In the genomic region with DNA sequence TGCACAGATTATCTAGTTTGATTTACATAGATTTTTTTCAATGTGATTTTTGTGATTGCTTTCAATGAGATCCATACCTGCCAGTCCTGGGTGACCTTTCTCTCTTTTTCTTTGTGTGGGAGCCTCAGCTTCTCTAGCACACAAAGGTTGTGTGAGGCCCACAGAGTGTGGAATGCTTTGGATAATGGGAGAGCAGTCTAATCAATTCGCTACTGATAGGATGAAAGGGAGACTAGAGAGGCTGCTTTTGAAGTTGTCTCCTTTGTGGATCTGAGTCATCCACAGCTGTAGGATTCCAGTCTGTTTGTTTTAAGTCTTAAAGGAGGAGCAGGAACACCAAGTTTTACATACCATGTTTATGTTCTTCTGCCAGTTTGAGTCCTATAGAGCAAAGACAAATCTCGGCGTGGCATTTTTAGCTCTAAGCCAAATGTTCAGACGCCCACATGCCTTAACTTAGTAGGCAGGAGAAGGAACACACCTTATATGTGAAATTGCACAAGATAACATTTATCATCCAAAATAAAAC, we compare ENCODE assay signal across 1 cellular context.
TF ChIP-seq lines count a peak whose summit lies in the region.

No MANE protein-coding gene starts in this region.

TF ChIP-seq in HepG2, 621 proteins besides CTCF, POLR2A, EP300 and RAD21 (continued from another document and continues in another):
- TF ChIP-seq, protein P1, sequence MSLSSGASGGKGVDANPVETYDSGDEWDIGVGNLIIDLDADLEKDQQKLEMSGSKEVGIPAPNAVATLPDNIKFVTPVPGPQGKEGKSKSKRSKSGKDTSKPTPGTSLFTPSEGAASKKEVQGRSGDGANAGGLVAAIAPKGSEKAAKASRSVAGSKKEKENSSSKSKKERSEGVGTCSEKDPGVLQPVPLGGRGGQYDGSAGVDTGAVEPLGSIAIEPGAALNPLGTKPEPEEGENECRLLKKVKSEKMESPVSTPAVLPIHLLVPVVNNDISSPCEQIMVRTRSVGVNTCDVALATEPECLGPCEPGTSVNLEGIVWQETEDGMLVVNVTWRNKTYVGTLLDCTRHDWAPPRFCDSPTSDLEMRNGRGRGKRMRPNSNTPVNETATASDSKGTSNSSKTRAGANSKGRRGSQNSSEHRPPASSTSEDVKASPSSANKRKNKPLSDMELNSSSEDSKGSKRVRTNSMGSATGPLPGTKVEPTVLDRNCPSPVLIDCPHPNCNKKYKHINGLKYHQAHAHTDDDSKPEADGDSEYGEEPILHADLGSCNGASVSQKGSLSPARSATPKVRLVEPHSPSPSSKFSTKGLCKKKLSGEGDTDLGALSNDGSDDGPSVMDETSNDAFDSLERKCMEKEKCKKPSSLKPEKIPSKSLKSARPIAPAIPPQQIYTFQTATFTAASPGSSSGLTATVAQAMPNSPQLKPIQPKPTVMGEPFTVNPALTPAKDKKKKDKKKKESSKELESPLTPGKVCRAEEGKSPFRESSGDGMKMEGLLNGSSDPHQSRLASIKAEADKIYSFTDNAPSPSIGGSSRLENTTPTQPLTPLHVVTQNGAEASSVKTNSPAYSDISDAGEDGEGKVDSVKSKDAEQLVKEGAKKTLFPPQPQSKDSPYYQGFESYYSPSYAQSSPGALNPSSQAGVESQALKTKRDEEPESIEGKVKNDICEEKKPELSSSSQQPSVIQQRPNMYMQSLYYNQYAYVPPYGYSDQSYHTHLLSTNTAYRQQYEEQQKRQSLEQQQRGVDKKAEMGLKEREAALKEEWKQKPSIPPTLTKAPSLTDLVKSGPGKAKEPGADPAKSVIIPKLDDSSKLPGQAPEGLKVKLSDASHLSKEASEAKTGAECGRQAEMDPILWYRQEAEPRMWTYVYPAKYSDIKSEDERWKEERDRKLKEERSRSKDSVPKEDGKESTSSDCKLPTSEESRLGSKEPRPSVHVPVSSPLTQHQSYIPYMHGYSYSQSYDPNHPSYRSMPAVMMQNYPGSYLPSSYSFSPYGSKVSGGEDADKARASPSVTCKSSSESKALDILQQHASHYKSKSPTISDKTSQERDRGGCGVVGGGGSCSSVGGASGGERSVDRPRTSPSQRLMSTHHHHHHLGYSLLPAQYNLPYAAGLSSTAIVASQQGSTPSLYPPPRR (CRISPR knock-in tag; IDR thresholded peaks at IDR 0.05; ENCODE audit: borderline replicate concordance): peak; percentile 95
- no peak for TF ChIP-seq CCDC6 (CRISPR knock-in tag; IDR thresholded peaks at IDR 0.05)
- TF ChIP-seq SMC3 (IDR thresholded peaks at IDR 0.05; ENCODE audit: low read length): peak; percentile 29; the same call in 1 of the 2 replicates
- TF ChIP-seq ARID5B (CRISPR knock-in tag; IDR thresholded peaks at IDR 0.05): peak; percentile 98
- TF ChIP-seq ZNF639 (CRISPR knock-in tag; conservative IDR thresholded peaks at IDR 0.05): no peak; the same call in 1 of the 2 replicates
- TF ChIP-seq EZH2 (conservative IDR thresholded peaks at IDR 0.05; ENCODE audit: low read depth, low read length): no peak
- no peak for TF ChIP-seq ZBTB49 (CRISPR knock-in tag; IDR thresholded peaks at IDR 0.05; ENCODE audit: borderline replicate concordance)
- TF ChIP-seq ZMYM3 (CRISPR knock-in tag; IDR thresholded peaks at IDR 0.05): peak; percentile 70; the same call in 1 of the 2 replicates
- peak; percentile 85; the same call in 1 of the 2 replicates for TF ChIP-seq RXRA (CRISPR knock-in tag; IDR thresholded peaks at IDR 0.05)
- TF ChIP-seq ZC3H13 (CRISPR knock-in tag; IDR thresholded peaks at IDR 0.05): no peak
- TF ChIP-seq TSC22D2 (CRISPR knock-in tag; IDR thresholded peaks at IDR 0.05; ENCODE audit: borderline replicate concordance): peak; percentile 62; the same call in 1 of the 2 replicates
- TF ChIP-seq DNMT1 (CRISPR knock-in tag; IDR thresholded peaks at IDR 0.05): no peak
- TF ChIP-seq ZNF329 (CRISPR knock-in tag; IDR thresholded peaks at IDR 0.05; ENCODE audit: low read depth): no peak
- TF ChIP-seq SP140L (CRISPR knock-in tag; IDR thresholded peaks at IDR 0.05; ENCODE audit: borderline replicate concordance): no peak
- 0 out of 2 replicates have a peak, but pooled peaks have one; percentile 11 for TF ChIP-seq DRAP1 (CRISPR knock-in tag; IDR thresholded peaks at IDR 0.05)
- TF ChIP-seq HOXA5 (CRISPR knock-in tag; IDR thresholded peaks at IDR 0.05): no peak
- no peak for TF ChIP-seq GTF2F1 (IDR thresholded peaks at IDR 0.05; ENCODE audit: low read length)
- no peak for TF ChIP-seq SRY (CRISPR knock-in tag; IDR thresholded peaks at IDR 0.05)
- no peak for TF ChIP-seq ZNF414 (CRISPR knock-in tag; IDR thresholded peaks at IDR 0.05)
- no peak for TF ChIP-seq MTA3 (CRISPR knock-in tag; IDR thresholded peaks at IDR 0.05)
- no peak; the same call in 1 of the 2 replicates for TF ChIP-seq ZNF607 (CRISPR knock-in tag; IDR thresholded peaks at IDR 0.05; ENCODE audit: borderline replicate concordance)
- TF ChIP-seq PHF21A (CRISPR knock-in tag; IDR thresholded peaks at IDR 0.05): peak; percentile 95
- TF ChIP-seq GPN1 (CRISPR knock-in tag; IDR thresholded peaks at IDR 0.05; ENCODE audit: borderline replicate concordance): no peak
- TF ChIP-seq, protein P2, sequence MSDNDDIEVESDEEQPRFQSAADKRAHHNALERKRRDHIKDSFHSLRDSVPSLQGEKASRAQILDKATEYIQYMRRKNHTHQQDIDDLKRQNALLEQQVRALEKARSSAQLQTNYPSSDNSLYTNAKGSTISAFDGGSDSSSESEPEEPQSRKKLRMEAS (IDR thresholded peaks at IDR 0.05): peak; percentile 37
- TF ChIP-seq MEF2D (CRISPR knock-in tag; IDR thresholded peaks at IDR 0.05): peak; percentile 64; the same call in 1 of the 2 replicates
- peak; percentile 97 for TF ChIP-seq TCF7L2 (IDR thresholded peaks at IDR 0.05; ENCODE audit: low read depth, low read length)
- TF ChIP-seq, protein P3, sequence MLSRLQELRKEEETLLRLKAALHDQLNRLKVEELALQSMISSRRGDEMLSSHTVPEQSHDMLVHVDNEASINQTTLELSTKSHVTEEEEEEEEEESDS (CRISPR knock-in tag; IDR thresholded peaks at IDR 0.05; ENCODE audit: borderline replicate concordance): no peak
- TF ChIP-seq NFKB2 (CRISPR knock-in tag; IDR thresholded peaks at IDR 0.05; ENCODE audit: borderline replicate concordance): no peak
- TF ChIP-seq PRDM10 (CRISPR knock-in tag; IDR thresholded peaks at IDR 0.05; ENCODE audit: low read depth): 0 out of 2 replicates have a peak, but pooled peaks have one; percentile 37
- TF ChIP-seq HNRNPK (IDR thresholded peaks at IDR 0.05; ENCODE audit: low read depth, low read length, poor library complexity, severe bottlenecking): no peak
- TF ChIP-seq ZNF775 (CRISPR knock-in tag; IDR thresholded peaks at IDR 0.05; ENCODE audit: borderline replicate concordance): peak; percentile 63; the same call in 1 of the 2 replicates
- no peak for TF ChIP-seq ZNF670 (CRISPR knock-in tag; IDR thresholded peaks at IDR 0.05; ENCODE audit: borderline replicate concordance)
- TF ChIP-seq ZNF503 (CRISPR knock-in tag; IDR thresholded peaks at IDR 0.05): peak; percentile 99
- TF ChIP-seq ZNF232 (CRISPR knock-in tag; IDR thresholded peaks at IDR 0.05; ENCODE audit: borderline replicate concordance): no peak
